Comparison of ENCODE assay signal across 26 cellular contexts in genomic region chr12:44385964-44386363, GRCh38.
"Had no signal": no experiment of that assay in that cellular context is flagged by ENCODE, and none has a peak within 500 bp of the region (broad histone marks: within the 10 kb centered on the region; RNA-seq: fewer than 3 reads in every experiment).

No MANE protein-coding gene starts in this region.

- H3K9me3 ChIP-seq: breast epithelium, left lung, lower lobe of right lung, right atrium auricular region, stomach, thyroid gland, upper lobe of right lung had no signal

- H3K4me1 ChIP-seq: breast epithelium, left lung, lower lobe of right lung, right atrium auricular region, upper lobe of right lung had no signal

- H3K36me3 ChIP-seq: breast epithelium, left lung, lower lobe of right lung, right atrium auricular region, thyroid gland, upper lobe of right lung had no signal

- H3K4me1 Mint-ChIP-seq: activated CD4-positive, alpha-beta T cell treated with anti-CD3 and anti-CD28 coated beads, Interleukin-2, amount 10 ng/mL, durations not matched to agents 24 days and 14 days; activated naive CD8-positive, alpha-beta T cell treated with anti-CD3 and anti-CD28 coated beads, Interleukin-2, amount 10 ng/mL, durations not matched to agents 7 days and 5 days; natural killer cell; stimulated activated naive B cell treated with anti-CD40 and anti-IgM and Interleukin-4, amounts not matched to agents 10 μg/mL and 1 μg/mL and 100 μg/mL, for 72 hours had no signal

- H3K27ac ChIP-seq: breast epithelium, left lung, lower lobe of right lung, right atrium auricular region, stomach, thyroid gland, upper lobe of right lung had no signal

- H3K27me3 Mint-ChIP-seq: activated CD4-positive, alpha-beta memory T cell treated with anti-CD3 and anti-CD28 coated beads for 36 hours; activated CD4-positive, alpha-beta T cell treated with anti-CD3 and anti-CD28 coated beads, Interleukin-2, amount 10 ng/mL, durations not matched to agents 24 days and 14 days; activated naive CD8-positive, alpha-beta T cell treated with anti-CD3 and anti-CD28 coated beads, Interleukin-2, amount 10 ng/mL, durations not matched to agents 7 days and 5 days; stimulated activated naive B cell treated with anti-CD40 and anti-IgM and Interleukin-4, amounts not matched to agents 10 μg/mL and 1 μg/mL and 100 μg/mL, for 72 hours had no signal

- ATAC-seq: esophagus mucosa; left lung; lower lobe of right lung; natural killer cell; stimulated activated naive B cell treated with anti-CD40 and anti-IgM and Interleukin-4, amounts not matched to agents 10 μg/mL and 1 μg/mL and 100 μg/mL, for 72 hours; upper lobe of right lung had no signal

- H3K9me3 Mint-ChIP-seq: activated CD4-positive, alpha-beta memory T cell treated with anti-CD3 and anti-CD28 coated beads for 36 hours; activated CD4-positive, alpha-beta T cell treated with anti-CD3 and anti-CD28 coated beads, Interleukin-2, amount 10 ng/mL, durations not matched to agents 24 days and 14 days; activated naive CD4-positive, alpha-beta T cell treated with anti-CD3 and anti-CD28 coated beads for 36 hours; activated naive CD8-positive, alpha-beta T cell treated with anti-CD3 and anti-CD28 coated beads, Interleukin-2, amount 10 ng/mL, durations not matched to agents 7 days and 5 days; activated T-helper 1 cell treated with anti-CD3 and anti-CD28 coated beads, Interleukin-12 subunit alpha, Interleukin-12 subunit beta, Interleukin-2, Interleukin-4 antibody, amounts not matched to agents 30 ng/mL and 10 ng/mL and 1 ng/mL, durations not matched to agents 14 hours and 24 hours and 36 hours; stimulated activated naive B cell treated with anti-CD40 and anti-IgM and Interleukin-4, amounts not matched to agents 10 μg/mL and 1 μg/mL and 100 μg/mL, for 72 hours had no signal

- H3K36me3 Mint-ChIP-seq: activated naive CD8-positive, alpha-beta T cell treated with anti-CD3 and anti-CD28 coated beads, Interleukin-2, amount 10 ng/mL, durations not matched to agents 7 days and 5 days had no signal

- H3K4me3 Mint-ChIP-seq: activated CD4-positive, alpha-beta memory T cell treated with anti-CD3 and anti-CD28 coated beads for 36 hours; activated CD4-positive, alpha-beta T cell treated with anti-CD3 and anti-CD28 coated beads, Interleukin-2, amount 10 ng/mL, durations not matched to agents 24 days and 14 days; activated naive CD4-positive, alpha-beta T cell treated with anti-CD3 and anti-CD28 coated beads for 36 hours; activated naive CD8-positive, alpha-beta T cell treated with anti-CD3 and anti-CD28 coated beads, Interleukin-2, amount 10 ng/mL, durations not matched to agents 7 days and 5 days; activated T-helper 1 cell treated with anti-CD3 and anti-CD28 coated beads, Interleukin-12 subunit alpha, Interleukin-12 subunit beta, Interleukin-2, Interleukin-4 antibody, amounts not matched to agents 30 ng/mL and 10 ng/mL and 1 ng/mL, durations not matched to agents 14 hours and 24 hours and 36 hours; natural killer cell; stimulated activated naive B cell treated with anti-CD40 and anti-IgM and Interleukin-4, amounts not matched to agents 10 μg/mL and 1 μg/mL and 100 μg/mL, for 72 hours had no signal

- H3K27me3 ChIP-seq: breast epithelium, left lung, right atrium auricular region, stomach, thyroid gland, upper lobe of right lung had no signal

- H3K27ac Mint-ChIP-seq: activated CD4-positive, alpha-beta memory T cell treated with anti-CD3 and anti-CD28 coated beads for 36 hours; activated CD4-positive, alpha-beta T cell treated with anti-CD3 and anti-CD28 coated beads, Interleukin-2, amount 10 ng/mL, durations not matched to agents 24 days and 14 days; activated naive CD4-positive, alpha-beta T cell treated with anti-CD3 and anti-CD28 coated beads for 36 hours; activated naive CD8-positive, alpha-beta T cell treated with anti-CD3 and anti-CD28 coated beads, Interleukin-2, amount 10 ng/mL, durations not matched to agents 7 days and 5 days; activated T-helper 1 cell treated with anti-CD3 and anti-CD28 coated beads, Interleukin-12 subunit alpha, Interleukin-12 subunit beta, Interleukin-2, Interleukin-4 antibody, amounts not matched to agents 30 ng/mL and 10 ng/mL and 1 ng/mL, durations not matched to agents 14 hours and 24 hours and 36 hours; natural killer cell; stimulated activated naive B cell treated with anti-CD40 and anti-IgM and Interleukin-4, amounts not matched to agents 10 μg/mL and 1 μg/mL and 100 μg/mL, for 72 hours had no signal

- DNase-seq: activated CD4-positive, alpha-beta memory T cell treated with anti-CD3 and anti-CD28 coated beads for 36 hours; activated CD4-positive, alpha-beta T cell treated with anti-CD3 and anti-CD28 coated beads, Interleukin-2, amount 10 ng/mL, durations not matched to agents 24 days and 14 days; activated CD4-positive, CD25-positive, alpha-beta regulatory T cell treated with anti-CD3 and anti-CD28 coated beads, Interleukin-2, amount 50 U/mL, for 72 hours; activated CD8-positive, alpha-beta memory T cell treated with anti-CD3 and anti-CD28 coated beads, Interleukin-2, amount 50 U/mL, for 4 hours; activated effector memory CD4-positive, alpha-beta T cell treated with anti-CD3 and anti-CD28 coated beads, Interleukin-2, amount 50 U/mL, for 16 hours; activated naive CD4-positive, alpha-beta T cell treated with anti-CD3 and anti-CD28 coated beads for 36 hours; activated naive CD8-positive, alpha-beta T cell treated with anti-CD3 and anti-CD28 coated beads, Interleukin-2, amount 10 ng/mL, durations not matched to agents 7 days and 5 days; activated T-cell treated with anti-CD3 and anti-CD28 coated beads, Interleukin-2, amount 50 U/mL, for 1 hour; amygdala; central memory CD4-positive, alpha-beta T cell; foreskin melanocyte; left lung; lower lobe of right lung; mesendoderm; natural killer cell; stimulated activated CD4-positive, alpha-beta T cell treated with anti-CD3 and anti-CD28 coated beads, Interleukin-15, amount 100 ng/mL, for 24 hours; stimulated activated CD4-positive, alpha-beta T cell treated with anti-CD3 and anti-CD28 coated beads, Interleukin-2, amount 100 ng/mL, for 24 hours; stimulated activated naive B cell treated with anti-CD40 and anti-IgM and Interleukin-4, amounts not matched to agents 10 μg/mL and 1 μg/mL and 100 μg/mL, for 72 hours; stomach; T1000; thyroid gland; upper lobe of right lung had no signal

- H3K4me3 ChIP-seq: breast epithelium, left lung, lower lobe of right lung, right atrium auricular region, stomach, thyroid gland, upper lobe of right lung had no signal
